Comparison of ENCODE assay signal across 14 cellular contexts in the genomic region with DNA sequence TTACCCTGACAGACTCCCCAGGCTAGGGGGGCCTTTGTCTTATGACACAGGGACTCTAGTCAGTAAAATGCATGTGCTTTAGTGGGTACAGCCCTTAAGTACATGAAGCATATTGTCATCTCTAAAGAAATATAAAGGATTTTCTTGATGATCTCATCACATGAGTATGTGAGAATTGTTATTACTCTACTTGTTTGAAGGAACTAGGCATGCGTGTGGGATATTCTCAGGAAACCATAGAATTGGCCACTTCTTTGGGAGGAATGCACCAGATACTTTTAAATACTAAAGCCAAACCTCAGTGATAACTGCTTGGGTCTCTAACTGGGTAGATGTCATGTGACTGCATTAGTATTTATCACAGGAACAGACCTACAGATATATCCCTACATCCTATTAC. TPM values are rescaled to one million over a fixed set of nuclear protein-coding genes. Genes with fewer than 3 reads are reported as not detected.
DNase-seq lines count a peak whose midpoint lies in the region; ATAC-seq and TF ChIP-seq lines count a peak whose summit lies in the region.
"Had no signal": no experiment of that assay in that cellular context is flagged by ENCODE, and none has a peak within 500 bp of the region (broad histone marks: within the 10 kb centered on the region; RNA-seq: fewer than 3 reads in every experiment).

No MANE protein-coding gene starts in this region.

- H3K27me3 ChIP-seq in A673 (replicated peaks; ENCODE audit: insufficient read depth, low read depth, low read length, poor library complexity) (no peaks in the 10 kb centered on the region), brain microvascular endothelial cell (replicated peaks) (no peaks in the 10 kb centered on the region), kidney epithelial cell (ENCODE audit: control insufficient read depth, insufficient read depth, low read length) (no peaks in the 10 kb centered on the region)

- no peaks in the 10 kb centered on the region for H3K9me3 ChIP-seq in A673 (ENCODE audit: low read depth, low read length, poor library complexity, severe bottlenecking)

- no peaks in the 10 kb centered on the region for H3K4me1 ChIP-seq in A673 (ENCODE audit: insufficient read depth, low read length, poor library complexity, severe bottlenecking)

- intact Hi-C loops in A673 (cut with micrococcal nuclease; ENCODE audit: unreplicated experiment) = no loop called here

- H3K36me3 ChIP-seq in A673 (ENCODE audit: insufficient read depth, low read length, poor library complexity, severe bottlenecking) (no peaks in the 10 kb centered on the region), brain microvascular endothelial cell (replicated peaks) (no peaks in the 10 kb centered on the region), kidney epithelial cell (ENCODE audit: control insufficient read depth, insufficient read depth, low read length) (no peaks in the 10 kb centered on the region)

- TF ChIP-seq CTCF in A673 (conservative IDR thresholded peaks at IDR 0.05; ENCODE audit: low read depth, low read length) (no peak), brain microvascular endothelial cell (IDR thresholded peaks at IDR 0.05; ENCODE audit: low read depth, low read length, missing control alignments) (no peak), kidney epithelial cell (IDR thresholded peaks at IDR 0.05; ENCODE audit: insufficient read depth, low read length, poor library complexity, severe bottlenecking) (no peak), GM10266 (IDR thresholded peaks at IDR 0.05; ENCODE audit: control insufficient read depth, insufficient read depth, low read depth, missing control alignments) (no peak)

- H3K27ac ChIP-seq in A673 (ENCODE audit: low read depth, low read length, poor library complexity, severe bottlenecking) (no peak overlapping the region), brain microvascular endothelial cell (peak overlapping the region; percentile 80)
- H3K27ac ChIP-seq: KMS-11 had no signal

- no peak for ATAC-seq in GM19397 (IDR thresholded peaks at IDR 0.05; ENCODE audit: unreplicated experiment)
- no peak for ATAC-seq in GM21529 (IDR thresholded peaks at IDR 0.05; ENCODE audit: unreplicated experiment)

- no TSS peak for BruUV-seq in A673 (replicated peaks; lab: Mats Ljungman, UMichigan)

- CTCF ChIA-PET in A673 (lab: Charles Lee) = no interaction called here

- in situ Hi-C loops in brain microvascular endothelial cell (cut with HindIII; ENCODE audit: low pct_ligation_motif_present, low sequenced_read_pairs) = no loop called here

- peak; percentile 50 for DNase-seq in A673 (ENCODE audit: low spot score)
- DNase-seq in HCEC 1CT = peak; percentile 79
- DNase-seq in brain microvascular endothelial cell = peak; percentile 91
- DNase-seq in kidney epithelial cell (ENCODE audit: low read depth) = peak; percentile 38
- no peak for DNase-seq in activated CD4-positive, alpha-beta T cell treated with anti-CD3 and anti-CD28 coated beads for 48 hours
- no peak for DNase-seq in GM10266 (ENCODE audit: extremely low spot score)
- DNase-seq: activated naive CD8-positive, alpha-beta T cell treated with anti-CD3 and anti-CD28 coated beads, Interleukin-2, amount 10 ng/mL, durations not matched to agents 7 days and 5 days; C1 segment of cervical spinal cord; islet precursor cell; NCI-H2029; stimulated activated CD4-positive, alpha-beta T cell treated with anti-CD3 and anti-CD28 coated beads, Interleukin-4, amount 100 ng/mL, for 24 hours had no signal

- H3K4me3 ChIP-seq in A673 (ENCODE audit: low read depth, low read length, poor library complexity, severe bottlenecking) (no peak overlapping the region), brain microvascular endothelial cell (ENCODE audit: low read depth, low read length) (no peak overlapping the region), kidney epithelial cell (ENCODE audit: low read depth, low read length) (no peak overlapping the region)

- POLR2A ChIA-PET in A673 (lab: Charles Lee; ENCODE audit: low non-redundant PET) = no interaction called here

RNA-seq across cellular contexts. Expression of a gene that starts 35.3 kb away (rescaled TPM):
- total RNA-seq in A673 (2021) (14.7 and 16.4 TPM in 2 replicates), kidney epithelial cell (11.6 and 16.2 TPM in 2 replicates)

Comparison
In these comparisons a context has a peak if more than half of its experiments do, and no peak if none do; other contexts are left out.
1. DNase-seq: peak in A673 (single experiment), HCEC 1CT (single experiment), brain microvascular endothelial cell (single experiment) and kidney epithelial cell (single experiment); none in activated CD4-positive, alpha-beta T cell treated with anti-CD3 and anti-CD28 coated beads for 48 hours (single experiment) and GM10266 (single experiment).